ENCODE assay signal across 28 cellular contexts in genomic region chr3:100900671-100901070, GRCh38.
A peak's percentile ranks its signal among the peaks of the same experiment; 100 is the strongest.
DNase-seq lines count a peak whose midpoint lies in the region; ATAC-seq, FAIRE-seq and TF ChIP-seq lines count a peak whose summit lies in the region.
"Had no signal": no experiment of that assay in that cellular context is flagged by ENCODE, and none has a peak within 500 bp of the region (broad histone marks: within the 10 kb centered on the region; RNA-seq: fewer than 3 reads in every experiment).

No MANE protein-coding gene starts in this region.

- no peak for TF ChIP-seq POLR2A in ovary (IDR thresholded peaks at IDR 0.05)

- no peak overlapping the region for H3K4me3 ChIP-seq in mammary epithelial cell (replicated peaks in 1 of 3; ENCODE audit: insufficient read depth in 1 of 3, low read depth in 2 of 3, low read length in 3 of 3)
- H3K4me3 ChIP-seq in astrocyte (ENCODE audit: insufficient read depth, low read depth, low read length), result no peak overlapping the region
- no peak overlapping the region for H3K4me3 ChIP-seq in fibroblast of pulmonary artery (replicated peaks; ENCODE audit: low read depth, low read length)
- no peak overlapping the region for H3K4me3 ChIP-seq in left lung
- H3K4me3 ChIP-seq in ovary, result no peak overlapping the region
- H3K4me3 ChIP-seq: esophagus muscularis mucosa, gastroesophageal sphincter, hepatocyte, psoas muscle had no signal

- FAIRE-seq in astrocyte (lab: Jason Lieb, UNC), result peak; percentile 47
- FAIRE-seq: H1 had no signal

- in situ Hi-C loops in mammary epithelial cell (cut with MboI; ENCODE audit: low sequenced_read_pairs in 2 of 2), result no loop called here

- CTCF ChIA-PET in MCF 10A (lab: Yijun Ruan, JAX) (interaction anchor here (0.9 kb wide), 1 partner anchor 429 kb away, joined by 3 read pairs; no protein-coding TSS in a partner anchor), mammary epithelial cell (lab: Charles Lee; ENCODE audit: low non-redundant PET) (no interaction called here)

- no peak for TF ChIP-seq EP300 in ovary (IDR thresholded peaks at IDR 0.05)

- no TSS peak for BruUV-seq in MCF 10A (replicated peaks; lab: Mats Ljungman, UMichigan)
- BruUV-seq in mammary epithelial cell (replicated peaks; lab: Mats Ljungman, UMichigan), result no TSS peak

- peaks cover 6% of the 10 kb centered on the region for H3K4me1 Mint-ChIP-seq in MCF 10A (ENCODE audit: insufficient read depth, unreplicated experiment)
- no peaks in the 10 kb centered on the region for H3K4me1 Mint-ChIP-seq in astrocyte (ENCODE audit: low read depth, unreplicated experiment)

- no peak overlapping the region for H3K4me2 ChIP-seq in mammary epithelial cell (ENCODE audit: insufficient read depth, low read depth, low read length)
- H3K4me2 ChIP-seq in astrocyte (ENCODE audit: low read length), result peak overlapping the region; percentile 7
- H3K4me2 ChIP-seq: hepatocyte had no signal

- intact Hi-C loops in MCF 10A (cut with micrococcal nuclease), result no loop called here
- intact Hi-C loops in mammary epithelial cell (cut with micrococcal nuclease), result no loop called here
- intact Hi-C loops in left lung (cut with DNase I), result no loop called here
- intact Hi-C loops in ovary (cut with DNase I), result no loop called here

- H3K9ac ChIP-seq in mammary epithelial cell (ENCODE audit: insufficient read depth, low read length), result no peak overlapping the region
- H3K9ac ChIP-seq in astrocyte (ENCODE audit: low read length), result no peak overlapping the region

- H3K9me3 ChIP-seq in mammary epithelial cell (replicated peaks; ENCODE audit: insufficient read depth, low read length), result no peaks in the 10 kb centered on the region
- H3K9me3 ChIP-seq in astrocyte (ENCODE audit: insufficient read depth, low read depth, low read length), result no peaks in the 10 kb centered on the region
- no peaks in the 10 kb centered on the region for H3K9me3 ChIP-seq in left lung
- no peaks in the 10 kb centered on the region for H3K9me3 ChIP-seq in ovary
- H3K9me3 ChIP-seq: esophagus muscularis mucosa, gastroesophageal sphincter, psoas muscle had no signal

- H3K27me3 ChIP-seq in mammary epithelial cell (ENCODE audit: insufficient read depth, low read length), result no peaks in the 10 kb centered on the region
- H3K27me3 ChIP-seq in astrocyte (ENCODE audit: insufficient read depth, low read length), result no peaks in the 10 kb centered on the region
- no peaks in the 10 kb centered on the region for H3K27me3 ChIP-seq in left lung
- H3K27me3 ChIP-seq in ovary, result no peaks in the 10 kb centered on the region
- H3K27me3 ChIP-seq: esophagus muscularis mucosa, gastroesophageal sphincter, hepatocyte had no signal

- H3K27ac ChIP-seq in mammary epithelial cell (ENCODE audit: insufficient read depth, low read depth, low read length) (no peak overlapping the region), astrocyte (ENCODE audit: low read depth, low read length) (no peak overlapping the region), left lung (no peak overlapping the region), ovary (no peak overlapping the region)
- H3K27ac ChIP-seq: esophagus muscularis mucosa, gastroesophageal sphincter, hepatocyte, psoas muscle, VCaP had no signal

- dilution Hi-C loops in mammary epithelial cell (cut with HindIII; ENCODE audit: low sequenced_read_pairs), result no loop called here

- H4K20me1 ChIP-seq in mammary epithelial cell (ENCODE audit: insufficient read depth, low read length), result no peaks in the 10 kb centered on the region
- no peaks in the 10 kb centered on the region for H4K20me1 ChIP-seq in astrocyte (ENCODE audit: insufficient read depth, low read length)

- no peaks in the 10 kb centered on the region for H3K79me2 ChIP-seq in mammary epithelial cell (ENCODE audit: insufficient read depth, low read length)
- no peaks in the 10 kb centered on the region for H3K79me2 ChIP-seq in astrocyte (ENCODE audit: insufficient read depth, low read length)
- H3K79me2 ChIP-seq: hepatocyte had no signal

- no peaks in the 10 kb centered on the region for H3K36me3 ChIP-seq in mammary epithelial cell (ENCODE audit: insufficient read depth, low read length)
- no peaks in the 10 kb centered on the region for H3K36me3 ChIP-seq in astrocyte (ENCODE audit: insufficient read depth, low read length)
- no peaks in the 10 kb centered on the region for H3K36me3 ChIP-seq in left lung
- H3K36me3 ChIP-seq in ovary, result no peaks in the 10 kb centered on the region

- H3K36me3 Mint-ChIP-seq in MCF 10A (ENCODE audit: insufficient read depth, unreplicated experiment) (no peaks in the 10 kb centered on the region), astrocyte (ENCODE audit: low read depth, unreplicated experiment) (no peaks in the 10 kb centered on the region)
- H3K36me3 Mint-ChIP-seq: activated naive CD8-positive, alpha-beta T cell treated with anti-CD3 and anti-CD28 coated beads, Interleukin-2, amount 10 ng/mL, durations not matched to agents 7 days and 5 days; CD4-positive, alpha-beta memory T cell; memory B cell had no signal

- H2AFZ ChIP-seq in mammary epithelial cell (ENCODE audit: low read depth, low read length), result no peak overlapping the region
- no peak overlapping the region for H2AFZ ChIP-seq in astrocyte (ENCODE audit: low read depth, low read length)
- H2AFZ ChIP-seq: hepatocyte had no signal

- POLR2A ChIA-PET in MCF 10A (lab: Yijun Ruan, JAX), result interaction anchor here (1.0 kb wide), 1 partner anchor 15 kb away, joined by 5 read pairs; no protein-coding TSS in a partner anchor

- H3K27ac Mint-ChIP-seq in MCF 10A (ENCODE audit: low read depth, unreplicated experiment), result no peak overlapping the region
- no peak overlapping the region for H3K27ac Mint-ChIP-seq in astrocyte (ENCODE audit: unreplicated experiment)
- H3K27ac Mint-ChIP-seq: activated naive CD8-positive, alpha-beta T cell treated with anti-CD3 and anti-CD28 coated beads, Interleukin-2, amount 10 ng/mL, durations not matched to agents 7 days and 5 days; CD4-positive, alpha-beta memory T cell; memory B cell; T-helper 2 cell treated with Interferon-gamma antibody and Interleukin-4, amounts not matched to agents 5 μg/mL and 100 μg/mL, for 36 hours had no signal

- no peaks in the 10 kb centered on the region for H3K4me1 ChIP-seq in mammary epithelial cell (ENCODE audit: insufficient read depth, low read length)
- H3K4me1 ChIP-seq in astrocyte (ENCODE audit: insufficient read depth, low read length), result peaks cover 11% of the 10 kb centered on the region
- peaks cover 0 to 13% of the 10 kb centered on the region in 2 donors for H3K4me1 ChIP-seq in left lung
- H3K4me1 ChIP-seq in ovary (ENCODE audit: insufficient read depth), result no peaks in the 10 kb centered on the region
- H3K4me1 ChIP-seq: psoas muscle had no signal

- TF ChIP-seq CTCF in MCF 10A (IDR thresholded peaks at IDR 0.05; ENCODE audit: unreplicated experiment) (no peak), mammary epithelial cell (conservative IDR thresholded peaks at IDR 0.05 in 1 of 2, IDR thresholded peaks at IDR 0.05 in 1 of 2; ENCODE audit: extremely low read depth in 1 of 2, insufficient read depth in 1 of 2, low read depth in 1 of 2, low read length in 2 of 2) (no peak), astrocyte (IDR thresholded peaks at IDR 0.05; ENCODE audit: insufficient read depth, low read depth, low read length) (no peak), fibroblast of pulmonary artery (IDR thresholded peaks at IDR 0.05; ENCODE audit: low read length, missing control alignments) (no peak), left lung (IDR thresholded peaks at IDR 0.05) (no peak), ovary (IDR thresholded peaks at IDR 0.05) (no peak)

- H3K4me3 Mint-ChIP-seq in MCF 10A (ENCODE audit: unreplicated experiment), result no peak overlapping the region
- no peak overlapping the region for H3K4me3 Mint-ChIP-seq in astrocyte (ENCODE audit: unreplicated experiment)
- H3K4me3 Mint-ChIP-seq: activated naive CD8-positive, alpha-beta T cell treated with anti-CD3 and anti-CD28 coated beads, Interleukin-2, amount 10 ng/mL, durations not matched to agents 7 days and 5 days; CD4-positive, alpha-beta memory T cell; memory B cell; T-helper 2 cell treated with Interferon-gamma antibody and Interleukin-4, amounts not matched to agents 5 μg/mL and 100 μg/mL, for 36 hours had no signal

- no peak for ATAC-seq in left lung
- ATAC-seq: gastroesophageal sphincter, left cardiac atrium, psoas muscle had no signal

- WGBS in mammary epithelial cell (ENCODE audit: low coverage, missing lambda C conversion rate), result 88% methylated on average over 1 of the region's 1 CpG
- 81 to 99% (median 84%) methylated on average over 1 of the region's 1 CpG for WGBS in ovary, 3 donors

- no peaks in the 10 kb centered on the region for H3K9me3 Mint-ChIP-seq in MCF 10A (ENCODE audit: unreplicated experiment)
- H3K9me3 Mint-ChIP-seq in astrocyte (ENCODE audit: unreplicated experiment), result no peaks in the 10 kb centered on the region
- H3K9me3 Mint-ChIP-seq: activated naive CD8-positive, alpha-beta T cell treated with anti-CD3 and anti-CD28 coated beads, Interleukin-2, amount 10 ng/mL, durations not matched to agents 7 days and 5 days had no signal

- peak; percentile 38 for DNase-seq in MCF 10A (ENCODE audit: unreplicated experiment)
- no peak for DNase-seq in mammary epithelial cell
- DNase-seq in astrocyte (ENCODE audit: low read depth), result no peak
- peak; percentile 40 for DNase-seq in fibroblast of pulmonary artery (ENCODE audit: low read depth)
- DNase-seq in left lung, result no peak
- DNase-seq in SW 1271 (lab: John Stamatoyannopoulos, UW), result no peak
- no peak for DNase-seq in middle frontal gyrus (ENCODE audit: extremely low spot score, low spot score)
- no peak for DNase-seq in ovary
- DNase-seq: 8988T; activated CD4-positive, alpha-beta T cell treated with anti-CD3 and anti-CD28 coated beads for 4 hours; activated effector memory CD4-positive, alpha-beta T cell treated with Interleukin-2 at 50 U/mL for 16 hours; activated naive CD8-positive, alpha-beta T cell treated with anti-CD3 and anti-CD28 coated beads, Interleukin-2, amount 10 ng/mL, durations not matched to agents 7 days and 5 days; AML-193; CD4-positive, alpha-beta memory T cell; effector CD4-positive, alpha-beta T cell; left cardiac atrium; NCI-H1105 treated with DMSO at 0.1 percent for 48 hours; NCI-H2029; NCI-H69; psoas muscle; stimulated activated naive CD4-positive, alpha-beta T cell treated with Interleukin-2 at 50 U/mL for 16 hours had no signal

- no peaks in the 10 kb centered on the region for H3K27me3 Mint-ChIP-seq in MCF 10A (ENCODE audit: insufficient read depth, unreplicated experiment)
- no peaks in the 10 kb centered on the region for H3K27me3 Mint-ChIP-seq in astrocyte (ENCODE audit: low read depth, unreplicated experiment)
- H3K27me3 Mint-ChIP-seq: CD4-positive, alpha-beta memory T cell; memory B cell had no signal

Comparison
In these comparisons a context has a peak if more than half of its experiments do, and no peak if none do; other contexts are left out.
1. DNase-seq: peak in MCF 10A (single experiment) and fibroblast of pulmonary artery (single experiment); none in mammary epithelial cell (single experiment), astrocyte (single experiment), left lung (0 of 2), SW 1271 (0 of 2), middle frontal gyrus (single experiment) and ovary (0 of 5).